In genomic region chr3:151468284-151468917, GRCh38 we compare ENCODE assay signal across 8 cellular contexts. TPM values are rescaled to one million over a fixed set of nuclear protein-coding genes. Genes with fewer than 3 reads are reported as not detected.
DNase-seq lines count a peak whose midpoint lies in the region; ATAC-seq and TF ChIP-seq lines count a peak whose summit lies in the region.

No MANE protein-coding gene starts in this region.

- no peak overlapping the region for H3K4me2 ChIP-seq in KMS-11
- no peak overlapping the region for H3K4me2 ChIP-seq in PC-3 (ENCODE audit: low read length)

- in situ Hi-C loops in astrocyte of the cerebellum (cut with HindIII; ENCODE audit: low sequenced_read_pairs), result no loop called here

- H3K4me3 ChIP-seq in KMS-11 (IDR thresholded peaks at IDR 0.05; ENCODE audit: insufficient read depth, low read depth, low read length), result no peak overlapping the region
- no peak overlapping the region for H3K4me3 ChIP-seq in PC-3 (ENCODE audit: low read length)
- H3K4me3 ChIP-seq in astrocyte of the cerebellum (ENCODE audit: low read depth, low read length), result no peak overlapping the region

- H3K9ac ChIP-seq in KMS-11 (no peak overlapping the region), PC-3 (ENCODE audit: low read length) (no peak overlapping the region)

- ATAC-seq in GM21381 (IDR thresholded peaks at IDR 0.05; ENCODE audit: unreplicated experiment), result peak; percentile 70
- ATAC-seq in PC-3, result peak; percentile 98

- H3F3A ChIP-seq in PC-3 (ENCODE audit: low read length, unreplicated experiment), result no peaks in the 10 kb centered on the region

- H3K9me3 ChIP-seq in PC-3 (ENCODE audit: low read length), result no peaks in the 10 kb centered on the region

- TF ChIP-seq CTCF in KMS-11 (conservative IDR thresholded peaks at IDR 0.05; ENCODE audit: low read depth, low read length), result peak; percentile 94
- TF ChIP-seq CTCF in PC-3 (conservative IDR thresholded peaks at IDR 0.05; ENCODE audit: low read depth, low read length), result peak; percentile 93
- TF ChIP-seq CTCF in astrocyte of the cerebellum (IDR thresholded peaks at IDR 0.05; ENCODE audit: low read depth, low read length, missing control alignments), result peak; percentile 97

- DNase-seq in DMS153 treated with DMSO at 0.1 percent for 48 hours (lab: John Stamatoyannopoulos, UW; ENCODE audit: unreplicated experiment), result peak; percentile 39
- DNase-seq in PC-3, result peak; percentile 90
- peak; percentile 41 for DNase-seq in astrocyte of the cerebellum (ENCODE audit: low read depth)
- peak; percentile 64 for DNase-seq in iPS-NIHi11 (ENCODE audit: low spot score)
- peak; percentile 59 for DNase-seq in stimulated activated CD4-positive, alpha-beta T cell treated with anti-CD3 and anti-CD28 coated beads, Interleukin-4, amount 100 ng/mL, for 24 hours
- no peak for DNase-seq in hippocampal formation (lab: John Stamatoyannopoulos, UW)

- H3K27me3 ChIP-seq in KMS-11 (ENCODE audit: insufficient read depth, low read depth) (no peaks in the 10 kb centered on the region), PC-3 (ENCODE audit: low read length) (no peaks in the 10 kb centered on the region)

- H4K20me1 ChIP-seq in KMS-11 (ENCODE audit: insufficient read depth) (no peaks in the 10 kb centered on the region), PC-3 (ENCODE audit: low read length) (no peaks in the 10 kb centered on the region)

- no peaks in the 10 kb centered on the region for H3K36me3 ChIP-seq in KMS-11 (ENCODE audit: insufficient read depth)
- no peaks in the 10 kb centered on the region for H3K36me3 ChIP-seq in PC-3 (ENCODE audit: low read depth, low read length)

- H3K9me2 ChIP-seq in PC-3 (replicated peaks; ENCODE audit: low read length), result no peaks in the 10 kb centered on the region

- H2AFZ ChIP-seq in KMS-11 (ENCODE audit: low read depth) (no peak overlapping the region), PC-3 (ENCODE audit: low read length) (0 out of 2 replicates have a peak overlapping the region, but pooled peaks have one; percentile 14)

- H3K4me1 ChIP-seq in KMS-11 (ENCODE audit: low read depth, poor library complexity, severe bottlenecking) (no peaks in the 10 kb centered on the region), PC-3 (ENCODE audit: insufficient read depth, low read length) (no peaks in the 10 kb centered on the region)

- POLR2A ChIA-PET in PC-3 (lab: Charles Lee; ENCODE audit: unreplicated experiment), result no interaction called here

- no TSS peak for BruUV-seq in PC-3 (replicated peaks; lab: Mats Ljungman, UMichigan)

- no peaks in the 10 kb centered on the region for H3K79me2 ChIP-seq in KMS-11 (ENCODE audit: insufficient read depth, low read depth)
- no peaks in the 10 kb centered on the region for H3K79me2 ChIP-seq in PC-3 (ENCODE audit: low read length)

- no peak overlapping the region for H3K27ac ChIP-seq in KMS-11
- H3K27ac ChIP-seq in PC-3 (ENCODE audit: low read length), result no peak overlapping the region

- CTCF ChIA-PET in PC-3 (lab: Charles Lee), result interaction anchor here (0.9 to 1.0 kb wide), 2 partner anchors 370 to 371 kb away, joined by 3 read pairs; no protein-coding TSS in a partner anchor

- intact Hi-C loops in PC-3 (cut with micrococcal nuclease), result loop anchor here (1.0 to 2.0 kb wide), 4 partner anchors 28 to 450 kb away; no protein-coding TSS in a partner anchor

RNA-seq across cellular contexts. Expression of gene IGSF10, which starts 7.5 kb away (rescaled TPM):
- total RNA-seq in PC-3 (2014; rRNA removed), result 0.12 and 0.66 TPM in 2 replicates

Comparison
In these comparisons a context has a peak if more than half of its experiments do, and no peak if none do; other contexts are left out.
1. DNase-seq: peak in DMS153 treated with DMSO at 0.1 percent for 48 hours (single experiment), PC-3 (single experiment), astrocyte of the cerebellum (single experiment), iPS-NIHi11 (single experiment) and stimulated activated CD4-positive, alpha-beta T cell treated with anti-CD3 and anti-CD28 coated beads, Interleukin-4, amount 100 ng/mL, for 24 hours (single experiment); none in hippocampal formation (0 of 2).
2. Peak in every context shown above with its lines, with median percentiles within 50 percentile points of each other: CTCF ChIP-seq.